In the genomic region with DNA sequence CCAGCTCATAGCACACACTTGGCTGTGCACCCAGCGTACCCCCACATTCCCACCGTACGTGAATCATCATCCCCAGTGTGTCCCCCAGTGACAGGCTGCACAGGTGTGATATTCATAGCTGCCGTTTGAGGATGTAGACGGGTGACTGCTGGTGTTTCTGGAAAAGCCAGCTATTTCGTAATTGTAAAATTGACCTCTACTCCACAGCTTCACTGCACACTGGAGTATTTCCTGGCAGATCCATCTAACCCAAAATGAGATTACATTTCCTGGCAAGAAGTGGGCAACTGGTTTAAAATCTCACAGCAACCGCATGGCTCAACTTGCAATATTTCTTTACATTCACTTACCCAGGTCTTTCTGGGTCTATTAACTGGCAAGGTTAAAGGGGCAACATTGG, we compare ENCODE assay signal across 18 cellular contexts. TPM values are rescaled to one million over a fixed set of nuclear protein-coding genes. Genes with fewer than 3 reads are reported as not detected.
DNase-seq lines count a peak whose midpoint lies in the region; ATAC-seq and TF ChIP-seq lines count a peak whose summit lies in the region.
"Had no signal": no experiment of that assay in that cellular context is flagged by ENCODE, and none has a peak within 500 bp of the region (broad histone marks: within the 10 kb centered on the region; RNA-seq: fewer than 3 reads in every experiment).

No MANE protein-coding gene starts in this region.

- DNase-seq in NCI-H2029 (lab: John Stamatoyannopoulos, UW), result peak; percentile 86
- peak in 1 of 2 experiments; percentile 48 for DNase-seq in PC-9
- DNase-seq in left lung, result no peak
- DNase-seq in NCI-H187 (lab: John Stamatoyannopoulos, UW), result no peak
- DNase-seq: ACHN; Calu3; CD4-positive, CD25-positive, alpha-beta regulatory T cell; GDM1; HFFc6; Karpas-422; NCI-H1436; NCI-H2107; NCI-H345; SHP77 had no signal

- H3K4me1 ChIP-seq in PC-9 (replicated peaks; ENCODE audit: insufficient read depth) (peaks cover 12% of the 10 kb centered on the region), left lung (peaks cover 0 to 7% of the 10 kb centered on the region in 2 donors), subcutaneous abdominal adipose tissue (ENCODE audit: control insufficient read depth in 5 of 5, insufficient read depth in 5 of 5, low read length in 5 of 5) (peaks cover 10 to 41% (median 31%) of the 10 kb centered on the region in 5 donors)

- peak overlapping the region in 2 of 5 donors; percentile 5 to 45 for H3K9ac ChIP-seq in subcutaneous abdominal adipose tissue (ENCODE audit: low read length in 5 of 5)

- POLR2A ChIA-PET in PC-9 (lab: Charles Lee; ENCODE audit: unreplicated experiment), result no interaction called here

- CTCF ChIA-PET in PC-9 (lab: Charles Lee), result no interaction called here

- BruUV-seq in PC-9 (replicated peaks; lab: Mats Ljungman, UMichigan), result no TSS peak

- no peak overlapping the region for H3K4me3 ChIP-seq in PC-9
- no peak overlapping the region for H3K4me3 ChIP-seq in left lung
- H3K4me3 ChIP-seq in subcutaneous abdominal adipose tissue (ENCODE audit: low read depth in 1 of 5, low read length in 5 of 5), result no peak overlapping the region

- no peak overlapping the region for H3K27ac ChIP-seq in PC-9
- no peak overlapping the region for H3K27ac ChIP-seq in left lung
- H3K27ac ChIP-seq in subcutaneous abdominal adipose tissue (ENCODE audit: low read depth, low read length), result peak overlapping the region; percentile 54

- intact Hi-C loops in PC-9 (cut with micrococcal nuclease; ENCODE audit: unreplicated experiment), result loop anchor here (5.0 kb wide), 1 partner anchor 1474 kb away; no protein-coding TSS in a partner anchor
- intact Hi-C loops in left lung (cut with DNase I), result loop anchor here in 1 of 2 donors (10.0 kb wide), 1 partner anchor 233 kb away; no protein-coding TSS in a partner anchor

- no peaks in the 10 kb centered on the region for H3K36me3 ChIP-seq in PC-9 (ENCODE audit: low read depth)
- H3K36me3 ChIP-seq in left lung, result no peaks in the 10 kb centered on the region
- H3K36me3 ChIP-seq in subcutaneous abdominal adipose tissue (ENCODE audit: control insufficient read depth in 5 of 5, insufficient read depth in 5 of 5, low read length in 5 of 5), result no peaks in the 10 kb centered on the region

- H2AFZ ChIP-seq in PC-9, result peak overlapping the region; percentile 25; the same call in 1 of the 2 replicates

- ATAC-seq in left lung (peak; percentile 64), GM21529 (IDR thresholded peaks at IDR 0.05; ENCODE audit: unreplicated experiment) (no peak), HG02870 (IDR thresholded peaks at IDR 0.05; ENCODE audit: unreplicated experiment) (no peak)
- ATAC-seq: SK-N-SH treated with all-trans-retinoic acid at 6 μM for 48 hours had no signal

- H3K27me3 ChIP-seq in PC-9 (ENCODE audit: insufficient read depth, low read depth) (no peaks in the 10 kb centered on the region), left lung (no peaks in the 10 kb centered on the region), subcutaneous abdominal adipose tissue (ENCODE audit: control insufficient read depth in 5 of 5, insufficient read depth in 4 of 5, low read length in 5 of 5) (no peaks in the 10 kb centered on the region)

- H3K79me2 ChIP-seq in PC-9 (ENCODE audit: low read depth), result no peaks in the 10 kb centered on the region

- H3F3A ChIP-seq in PC-9 (ENCODE audit: insufficient read depth, low read depth), result no peaks in the 10 kb centered on the region

- no peaks in the 10 kb centered on the region for H3K9me2 ChIP-seq in PC-9 (ENCODE audit: insufficient read depth)

- TF ChIP-seq CTCF in PC-9 (conservative IDR thresholded peaks at IDR 0.05) (no peak), left lung (IDR thresholded peaks at IDR 0.05) (no peak)

- H4K20me1 ChIP-seq in PC-9 (ENCODE audit: insufficient read depth), result no peaks in the 10 kb centered on the region

- peak overlapping the region; percentile 30 for H3K4me2 ChIP-seq in PC-9

- H3K9me3 ChIP-seq in PC-9 (ENCODE audit: insufficient read depth, low read depth), result no peaks in the 10 kb centered on the region
- no peaks in the 10 kb centered on the region for H3K9me3 ChIP-seq in left lung
- no peaks in the 10 kb centered on the region for H3K9me3 ChIP-seq in subcutaneous abdominal adipose tissue (ENCODE audit: control insufficient read depth in 5 of 5, low read length in 5 of 5)

RNA-seq across cellular contexts. Expression of gene CD83, which starts 30.3 kb away (rescaled TPM):
- total RNA-seq in PC-9 (2021) (3.2 and 3.6 TPM in 2 replicates), left lung (10 to 100 TPM; 14.2 to 22.1 TPM)
